10 cellular contexts compared by ENCODE assay signal in the genomic region with DNA sequence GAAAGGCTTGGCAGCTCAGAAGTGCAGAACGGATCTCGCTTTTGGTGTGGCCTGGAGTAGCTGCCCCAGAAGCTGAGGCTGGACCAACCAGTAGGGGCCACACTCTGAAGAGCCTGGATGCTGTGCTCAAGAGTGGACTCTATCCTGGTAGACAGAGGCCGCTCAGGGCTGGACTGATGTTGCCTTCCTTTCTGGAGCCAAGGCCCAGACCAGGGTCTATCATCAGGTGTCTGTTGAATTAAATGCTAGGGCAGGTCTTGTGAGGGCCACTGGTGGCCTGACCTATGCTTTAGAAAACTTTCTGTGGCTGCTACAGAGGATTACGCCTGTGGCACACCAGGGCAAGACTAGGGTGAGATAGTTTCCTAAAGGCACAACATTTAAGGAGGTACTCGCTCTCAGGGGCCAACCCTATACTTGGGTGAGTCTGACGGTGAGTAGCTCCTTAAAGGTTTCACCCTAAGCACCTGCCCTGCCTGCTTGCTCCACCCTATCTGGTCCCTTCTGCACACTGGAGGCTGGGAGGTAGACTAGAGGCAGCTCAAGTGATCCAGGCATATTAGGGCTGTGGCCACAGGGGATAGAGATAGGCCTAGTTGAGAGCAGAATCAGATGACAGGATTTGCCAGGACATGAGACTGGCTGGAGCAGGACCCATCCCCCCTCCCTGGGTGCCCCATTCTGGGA. TPM values are rescaled to one million over a fixed set of nuclear protein-coding genes. Genes with fewer than 3 reads are reported as not detected.
DNase-seq lines count a peak whose midpoint lies in the region; ATAC-seq and TF ChIP-seq lines count a peak whose summit lies in the region.
"Had no signal": no experiment of that assay in that cellular context is flagged by ENCODE, and none has a peak within 500 bp of the region (broad histone marks: within the 10 kb centered on the region; RNA-seq: fewer than 3 reads in every experiment).

No MANE protein-coding gene starts in this region.

- H3K4me1 ChIP-seq in right atrium auricular region (peaks cover 0 to 39% of the 10 kb centered on the region in 2 donors), ascending aorta (peaks cover 17 to 19% of the 10 kb centered on the region in 2 donors), mucosa of rectum (ENCODE audit: control insufficient read depth in 2 of 2, insufficient read depth in 2 of 2, low read length in 2 of 2) (peaks cover 73 to 80% of the 10 kb centered on the region in 2 donors), uterus (no peaks in the 10 kb centered on the region), BE2C (peaks cover under 1% of the 10 kb centered on the region; the same call in 1 of the 2 replicates)

- no peak for TF ChIP-seq POLR2A in uterus (IDR thresholded peaks at IDR 0.05)

- no peaks in the 10 kb centered on the region for H3K9me3 ChIP-seq in right atrium auricular region
- no peaks in the 10 kb centered on the region for H3K9me3 ChIP-seq in ascending aorta
- H3K9me3 ChIP-seq in mucosa of rectum (ENCODE audit: control insufficient read depth in 2 of 2, low read length in 2 of 2): no peaks in the 10 kb centered on the region
- no peaks in the 10 kb centered on the region for H3K9me3 ChIP-seq in uterus
- H3K9me3 ChIP-seq in BE2C: no peaks in the 10 kb centered on the region
- H3K9me3 ChIP-seq: suprapubic skin had no signal

- peak overlapping the region; percentile 61 to 63 for H3K9ac ChIP-seq in mucosa of rectum (ENCODE audit: low read depth in 1 of 2, low read length in 2 of 2)

- no peak for TF ChIP-seq CTCF in right atrium auricular region (IDR thresholded peaks at IDR 0.05)
- TF ChIP-seq CTCF in ascending aorta (IDR thresholded peaks at IDR 0.05): no peak
- TF ChIP-seq CTCF in uterus (IDR thresholded peaks at IDR 0.05): no peak
- TF ChIP-seq CTCF in BE2C (IDR thresholded peaks at IDR 0.05; ENCODE audit: low read depth, low read length): no peak

- no peaks in the 10 kb centered on the region for H3K36me3 ChIP-seq in right atrium auricular region
- H3K36me3 ChIP-seq in ascending aorta: no peaks in the 10 kb centered on the region
- H3K36me3 ChIP-seq in mucosa of rectum (ENCODE audit: control insufficient read depth in 2 of 2, insufficient read depth in 2 of 2, low read length in 2 of 2): no peaks in the 10 kb centered on the region
- no peaks in the 10 kb centered on the region for H3K36me3 ChIP-seq in uterus
- H3K36me3 ChIP-seq in BE2C: no peaks in the 10 kb centered on the region
- H3K36me3 ChIP-seq: suprapubic skin had no signal

- H3K27me3 ChIP-seq in right atrium auricular region (no peaks in the 10 kb centered on the region), ascending aorta (no peaks in the 10 kb centered on the region), mucosa of rectum (ENCODE audit: control insufficient read depth in 2 of 2, insufficient read depth in 2 of 2, low read length in 2 of 2) (no peaks in the 10 kb centered on the region), uterus (no peaks in the 10 kb centered on the region), BE2C (no peaks in the 10 kb centered on the region)
- H3K27me3 ChIP-seq: suprapubic skin had no signal

- H3K4me3 ChIP-seq in right atrium auricular region: no peak overlapping the region
- no peak overlapping the region for H3K4me3 ChIP-seq in ascending aorta
- peak overlapping the region; percentile 17 to 19 for H3K4me3 ChIP-seq in mucosa of rectum (ENCODE audit: low read length in 2 of 2)
- no peak overlapping the region for H3K4me3 ChIP-seq in uterus
- H3K4me3 ChIP-seq in BE2C (ENCODE audit: low read depth, low read length): no peak overlapping the region
- H3K4me3 ChIP-seq: suprapubic skin had no signal

- DNase-seq in right atrium auricular region (ENCODE audit: low spot score) (peak; percentile 55), Right ventricle myocardium inferior (ENCODE audit: missing footprints) (no peak), ascending aorta (ENCODE audit: low spot score in 2 of 2) (peak in 1 of 2 donors; percentile 62), uterus (no peak), BE2C (no peak), NCI-H128 (lab: John Stamatoyannopoulos, UW; ENCODE audit: unreplicated experiment) (no peak), NOMO-1 (lab: John Stamatoyannopoulos, UW; ENCODE audit: unreplicated experiment in 2 of 2) (no peak)
- DNase-seq: foreskin melanocyte had no signal

- H3K27ac ChIP-seq in right atrium auricular region (peak overlapping the region; percentile 25 to 52), ascending aorta (peak overlapping the region; percentile 16 to 32), mucosa of rectum (ENCODE audit: low read depth in 2 of 2, low read length in 2 of 2) (peak overlapping the region; percentile 95 to 100), uterus (peak overlapping the region; percentile 73 to 88)
- H3K27ac ChIP-seq: suprapubic skin had no signal

- intact Hi-C loops in Right ventricle myocardium inferior (cut with DNase I) (loop anchor here (5.0 kb wide), 2 partner anchors 228 to 318 kb away; no protein-coding TSS in a partner anchor), ascending aorta (cut with DNase I) (loop anchor here (10.0 kb wide), 1 partner anchor 316 kb away; no protein-coding TSS in a partner anchor), uterus (cut with DNase I; ENCODE audit: low total_unique reads) (no loop called here)

- no peak for ATAC-seq in Right ventricle myocardium inferior

RNA-seq across cellular contexts. Expression of gene IRF1, which starts 9.8 kb away (rescaled TPM):
- total RNA-seq in right atrium auricular region (10 to 100 TPM; 10.1 to 15.8 TPM), Right ventricle myocardium inferior (12.7 TPM), ascending aorta (57.7 TPM), uterus (100 to 1,000 TPM in 1 of 4 donors, 10 to 100 TPM in 2, 1 to 10 TPM in 1; 3.8 to 110 (median 25.7) TPM)
- polyA plus RNA-seq in BE2C (2012; ENCODE audit: insufficient read depth, insufficient read length, low read depth): 22.5 TPM

RNA-seq across cellular contexts. Expression of gene IL5, which starts 42.9 kb away (rescaled TPM):
- total RNA-seq in right atrium auricular region (not detected), Right ventricle myocardium inferior (not detected), ascending aorta (not detected), uterus (not detected)
- 1.3 TPM for polyA plus RNA-seq in BE2C (2012; ENCODE audit: insufficient read depth, insufficient read length, low read depth)
- total RNA-seq: suprapubic skin had no signal

RNA-seq across cellular contexts. Expression of gene RAD50, which starts 56.4 kb away (rescaled TPM):
- total RNA-seq in right atrium auricular region: 10 to 100 TPM; 11.5 to 18.6 TPM
- 31.4 TPM for total RNA-seq in Right ventricle myocardium inferior
- 29.4 TPM for total RNA-seq in ascending aorta
- total RNA-seq in uterus: 10 to 100 TPM; 13.8 to 50.0 (median 32.6) TPM
- 40.4 TPM for polyA plus RNA-seq in BE2C (2012; ENCODE audit: insufficient read depth, insufficient read length, low read depth)

Comparison
In these comparisons a context has a peak if more than half of its experiments do, and no peak if none do; other contexts are left out.
1. H3K27ac ChIP-seq: peak in every context shown above with its lines; median percentile 98 in mucosa of rectum; 80 in uterus; 38 in right atrium auricular region; 24 in ascending aorta.
2. H3K4me3 ChIP-seq: peak in mucosa of rectum (2 of 2); none in right atrium auricular region (0 of 2), ascending aorta (0 of 2), uterus (0 of 2) and BE2C (single experiment).